Comparison of ENCODE assay signal across 9 cellular contexts in genomic region chr10:49164587-49165188, GRCh38. TPM values are rescaled to one million over a fixed set of nuclear protein-coding genes. Genes with fewer than 3 reads are reported as not detected.
DNase-seq lines count a peak whose midpoint lies in the region; ATAC-seq lines count a peak whose summit lies in the region.
"Had no signal": no experiment of that assay in that cellular context is flagged by ENCODE, and none has a peak within 500 bp of the region (broad histone marks: within the 10 kb centered on the region; RNA-seq: fewer than 3 reads in every experiment).

No MANE protein-coding gene starts in this region.

- H3K14ac ChIP-seq in mesenchymal stem cell (ENCODE audit: low read length in 2 of 2), result no peak overlapping the region

- DNase-seq in CD1c-positive myeloid dendritic cell (ENCODE audit: extremely low spot score) (peak; percentile 44), SW480 (ENCODE audit: low spot score) (peak; percentile 20), dermis blood vessel endothelial cell (peak; percentile 73), mesenchymal stem cell (peak; percentile 32), aorta (no peak), DMS153 treated with DMSO at 0.1 percent for 48 hours (lab: John Stamatoyannopoulos, UW; ENCODE audit: unreplicated experiment) (no peak)

- no peak overlapping the region for H2BK15ac ChIP-seq in mesenchymal stem cell (ENCODE audit: low read depth, poor library complexity, severe bottlenecking)

- no peak overlapping the region for H2BK5ac ChIP-seq in mesenchymal stem cell (ENCODE audit: low read depth, low read length, poor library complexity, severe bottlenecking)

- no peak overlapping the region for H3K4ac ChIP-seq in mesenchymal stem cell (ENCODE audit: low read depth in 1 of 2, low read length in 2 of 2)

- H3K4me2 ChIP-seq in mesenchymal stem cell (ENCODE audit: low read length, poor library complexity, severe bottlenecking), result no peak overlapping the region

- intact Hi-C loops in aorta (cut with DNase I), result loop anchor here (2.0 to 10.0 kb wide), 4 partner anchors 184 to 800 kb away; no protein-coding TSS in a partner anchor

- no peak overlapping the region for H4K91ac ChIP-seq in mesenchymal stem cell (ENCODE audit: low read length)

- H3K36me3 ChIP-seq in mesenchymal stem cell (ENCODE audit: control insufficient read depth in 1 of 2, insufficient read depth in 2 of 2, low read depth in 1 of 2, low read length in 2 of 2), result no peaks in the 10 kb centered on the region
- no peaks in the 10 kb centered on the region for H3K36me3 ChIP-seq in aorta (ENCODE audit: control insufficient read depth in 1 of 2, insufficient read depth in 2 of 2, low read length in 1 of 2)

- H3K4me3 ChIP-seq in mesenchymal stem cell (ENCODE audit: insufficient read depth in 1 of 2, low read depth in 1 of 2, low read length in 2 of 2) (no peak overlapping the region), aorta (ENCODE audit: low read length in 2 of 2) (no peak overlapping the region)

- H2AK5ac ChIP-seq in mesenchymal stem cell (ENCODE audit: low read length, severe bottlenecking), result no peak overlapping the region

- peaks cover 0 to 11% of the 10 kb centered on the region in 2 experiments for H3K27me3 ChIP-seq in mesenchymal stem cell (ENCODE audit: control insufficient read depth in 1 of 2, insufficient read depth in 1 of 2, low read length in 2 of 2)
- no peaks in the 10 kb centered on the region for H3K27me3 ChIP-seq in aorta (ENCODE audit: control insufficient read depth in 1 of 2, insufficient read depth in 2 of 2, low read length in 1 of 2)

- H3K9me3 ChIP-seq in mesenchymal stem cell (ENCODE audit: control insufficient read depth, low read length) (no peaks in the 10 kb centered on the region), aorta (ENCODE audit: control insufficient read depth, low read length) (no peaks in the 10 kb centered on the region)

- no peak overlapping the region for H3K9ac ChIP-seq in mesenchymal stem cell (ENCODE audit: low read length)

- H3K79me1 ChIP-seq in mesenchymal stem cell (replicated peaks; ENCODE audit: low read length, poor library complexity, severe bottlenecking), result no peaks in the 10 kb centered on the region

- no peak overlapping the region for H2BK12ac ChIP-seq in mesenchymal stem cell (ENCODE audit: low read length in 2 of 2)

- no peak overlapping the region for H3K18ac ChIP-seq in mesenchymal stem cell (ENCODE audit: low read depth in 1 of 2, low read length in 2 of 2)

- WGBS in mesenchymal stem cell, result 49% methylated on average over 8 of the region's 9 CpGs
- 48 to 55% methylated on average over 9 of the region's 9 CpGs for WGBS in aorta, 2 donors

- no peak overlapping the region for H4K8ac ChIP-seq in mesenchymal stem cell (ENCODE audit: low read length)

- no peak overlapping the region for H2AFZ ChIP-seq in mesenchymal stem cell (ENCODE audit: low read depth, low read length)

- H3K27ac ChIP-seq in mesenchymal stem cell (ENCODE audit: low read length, poor library complexity, severe bottlenecking) (no peak overlapping the region), aorta (ENCODE audit: low read depth in 1 of 2, low read length in 2 of 2) (no peak overlapping the region)

- no peak overlapping the region for H2BK120ac ChIP-seq in mesenchymal stem cell (ENCODE audit: low read depth, low read length)

- peak; percentile 67 for ATAC-seq in GM19023 (IDR thresholded peaks at IDR 0.05; ENCODE audit: unreplicated experiment)
- ATAC-seq in HG03342 (IDR thresholded peaks at IDR 0.05; ENCODE audit: unreplicated experiment), result peak; percentile 86
- ATAC-seq in aorta (ENCODE audit: low FRiP score), result no peak

- no peak overlapping the region for H3K23ac ChIP-seq in mesenchymal stem cell (ENCODE audit: low read length in 2 of 2)

- H3K4me1 ChIP-seq in mesenchymal stem cell (ENCODE audit: control insufficient read depth, insufficient read depth, low read depth, low read length) (peaks cover 3% of the 10 kb centered on the region), aorta (ENCODE audit: control insufficient read depth in 1 of 2, insufficient read depth in 2 of 2, low read length in 2 of 2) (no peaks in the 10 kb centered on the region)

RNA-seq across cellular contexts. Expression of gene TMEM273, which starts 23.5 kb away (rescaled TPM):
- 16.2 and 49.9 TPM in 2 replicates for total RNA-seq in dermis blood vessel endothelial cell
- not detected for polyA plus RNA-seq in mesenchymal stem cell (2013, experiment 1 of 2)
- not detected for polyA plus RNA-seq in mesenchymal stem cell (2013, experiment 2 of 2)
- total RNA-seq in aorta, result 10 to 100 TPM; 20.0 to 44.7 TPM
- 1 to 10 TPM; 3.1 to 7.8 TPM for polyA plus RNA-seq in aorta

RNA-seq across cellular contexts. Expression of gene FAM170B, which starts 30.9 kb away (rescaled TPM):
- total RNA-seq in dermis blood vessel endothelial cell (not detected in 2 replicates), aorta (not detected)
- not detected for polyA plus RNA-seq in mesenchymal stem cell (2013, experiment 1 of 2)
- polyA plus RNA-seq in mesenchymal stem cell (2013, experiment 2 of 2), result not detected
- polyA plus RNA-seq in aorta, result not detected
- polyA plus RNA-seq: IgD-negative memory B cell had no signal

RNA-seq across cellular contexts. Expression of gene VSTM4, which starts 49.4 kb away (rescaled TPM):
- 0.56 and 1.0 TPM in 2 replicates for total RNA-seq in dermis blood vessel endothelial cell
- polyA plus RNA-seq in mesenchymal stem cell (2013, experiment 1 of 2), result 1.1 TPM
- polyA plus RNA-seq in mesenchymal stem cell (2013, experiment 2 of 2), result 1.2 TPM
- 10 to 100 TPM; 24.6 to 34.2 TPM for total RNA-seq in aorta
- polyA plus RNA-seq in aorta, result 10 to 100 TPM in 1 of 2 donors, 1 to 10 TPM in 1; 8.0 to 11.4 TPM
- polyA plus RNA-seq: IgD-negative memory B cell had no signal

Comparison
In these comparisons a context has a peak if more than half of its experiments do, and no peak if none do; other contexts are left out.
1. DNase-seq: peak in CD1c-positive myeloid dendritic cell (single experiment), SW480 (single experiment), dermis blood vessel endothelial cell (single experiment) and mesenchymal stem cell (single experiment); none in aorta (0 of 2) and DMS153 treated with DMSO at 0.1 percent for 48 hours (single experiment).
2. RNA of gene VSTM4, which starts 49.4 kb away (total RNA-seq): 24.6 to 34.2 TPM in aorta; 0.56 to 1.0 TPM in dermis blood vessel endothelial cell; every median in the first group is over 10 times any median in the second.